ENCODE assay signal across 12 cellular contexts in genomic region chr18:61360440-61361383, GRCh38. TPM values are rescaled to one million over a fixed set of nuclear protein-coding genes. Genes with fewer than 3 reads are reported as not detected.
DNase-seq lines count a peak whose midpoint lies in the region; ATAC-seq and TF ChIP-seq lines count a peak whose summit lies in the region.
"Had no signal": no experiment of that assay in that cellular context is flagged by ENCODE, and none has a peak within 500 bp of the region (broad histone marks: within the 10 kb centered on the region; RNA-seq: fewer than 3 reads in every experiment).

No MANE protein-coding gene starts in this region.

- H3K4me3 Mint-ChIP-seq in T-cell, result peak overlapping the region in 2 of 3 donors; percentile 17 to 22
- H3K4me3 Mint-ChIP-seq in Caco-2 (ENCODE audit: unreplicated experiment), result no peak overlapping the region

- BruUV-seq in Caco-2 (replicated peaks; lab: Mats Ljungman, UMichigan), result no TSS peak

- H3K36me3 Mint-ChIP-seq in T-cell (no peaks in the 10 kb centered on the region), Caco-2 (ENCODE audit: insufficient read depth, unreplicated experiment) (no peaks in the 10 kb centered on the region)

- H3K27ac Mint-ChIP-seq in T-cell (no peak overlapping the region), Caco-2 (ENCODE audit: unreplicated experiment) (no peak overlapping the region)

- POLR2A ChIA-PET in T-cell (lab: Charles Lee), result no interaction called here
- POLR2A ChIA-PET in Caco-2 (lab: Charles Lee), result no interaction called here

- intact Hi-C loops in Caco-2 (cut with micrococcal nuclease; ENCODE audit: unreplicated experiment), result no loop called here

- CTCF ChIA-PET in T-cell (lab: Charles Lee), result interaction anchor here in 1 of 2 donors (0.7 kb wide), 1 partner anchor 8 kb away, joined by 3 read pairs; no protein-coding TSS in a partner anchor
- CTCF ChIA-PET in Caco-2 (lab: Charles Lee), result no interaction called here

- H3K36me3 ChIP-seq in Caco-2 (ENCODE audit: control insufficient read depth, insufficient read depth, low read length), result no peaks in the 10 kb centered on the region

- in situ Hi-C loops in GM13976 (cut with MboI; ENCODE audit: low sequenced_read_pairs, unreplicated experiment), result no loop called here

- H3K9me3 ChIP-seq in Caco-2, result no peaks in the 10 kb centered on the region

- H3K4me3 ChIP-seq in Caco-2 (ENCODE audit: low read depth, low read length), result no peak overlapping the region

- DNase-seq in GM13976 (ENCODE audit: low spot score), result peak; percentile 20
- DNase-seq in T-cell, result no peak
- no peak for DNase-seq in NCI-H187 (lab: John Stamatoyannopoulos, UW)
- no peak for DNase-seq in NCI-H1694 treated with DMSO at 0.1 percent for 48 hours (lab: John Stamatoyannopoulos, UW)
- DNase-seq in Caco-2, result no peak
- no peak for DNase-seq in NCI-H2227 treated with DMSO at 0.1 percent for 48 hours (lab: John Stamatoyannopoulos, UW)
- DNase-seq: substantia nigra had no signal

- peaks cover 0 to 7% of the 10 kb centered on the region in 2 donors for H3K27me3 Mint-ChIP-seq in T-cell
- peaks cover 3% of the 10 kb centered on the region for H3K27me3 Mint-ChIP-seq in Caco-2 (ENCODE audit: insufficient read depth, unreplicated experiment)

- peak; percentile 98 for ATAC-seq in GM21390 (IDR thresholded peaks at IDR 0.05; ENCODE audit: unreplicated experiment)
- peak; percentile 98 for ATAC-seq in HG03175 (IDR thresholded peaks at IDR 0.05; ENCODE audit: unreplicated experiment)
- ATAC-seq in T-cell (replicated peaks in 1 of 4), result no peak

- H3K27me3 ChIP-seq in Caco-2 (replicated peaks; ENCODE audit: control insufficient read depth, insufficient read depth, low read length), result no peaks in the 10 kb centered on the region

- no peak for TF ChIP-seq CTCF in GM13976 (IDR thresholded peaks at IDR 0.05; ENCODE audit: borderline replicate concordance, control extremely low read depth, extremely low read depth, insufficient read depth, missing control alignments)
- no peak for TF ChIP-seq CTCF in Caco-2 (IDR thresholded peaks at IDR 0.05; ENCODE audit: insufficient read depth in 1 of 2, low read depth in 1 of 2, low read length in 1 of 2, severe bottlenecking in 1 of 2, unreplicated experiment in 1 of 2)

- no peaks in the 10 kb centered on the region for H3K4me1 ChIP-seq in Caco-2

- H3K4me1 Mint-ChIP-seq in T-cell (peaks cover 0 to 9% (median 4%) of the 10 kb centered on the region in 3 donors), Caco-2 (ENCODE audit: low read depth, unreplicated experiment) (no peaks in the 10 kb centered on the region)

- H3K9me3 Mint-ChIP-seq in T-cell (peaks cover 0 to 6% (median 0%) of the 10 kb centered on the region in 3 donors), Caco-2 (ENCODE audit: unreplicated experiment) (no peaks in the 10 kb centered on the region)

RNA-seq across cellular contexts. Expression of gene CDH20, which starts 27.5 kb away (rescaled TPM):
- total RNA-seq in T-cell (under 1 TPM in 4 of 5 donors, not detected in 1; 0.07 to 0.35 (median 0.12) TPM), Caco-2 (2022) (not detected in 2 replicates)
- total RNA-seq: astrocyte, G401, M059J had no signal

Comparison
In these comparisons a context has a peak if more than half of its experiments do, and no peak if none do; other contexts are left out.
1. ATAC-seq: peak in GM21390 (single experiment) and HG03175 (single experiment); none in T-cell (0 of 4).